12 cellular contexts compared by ENCODE assay signal in genomic region chr5:159440948-159441347, GRCh38.
"Had no signal": no experiment of that assay in that cellular context is flagged by ENCODE, and none has a peak within 500 bp of the region (broad histone marks: within the 10 kb centered on the region; RNA-seq: fewer than 3 reads in every experiment).

No MANE protein-coding gene starts in this region.

- DNase-seq: cortex of kidney; effector memory CD4-positive, alpha-beta T cell; lower lobe of right lung; natural killer cell; posterior cingulate gyrus; stimulated activated CD4-positive, alpha-beta T cell treated with anti-CD3 and anti-CD28 coated beads, Interleukin-4, amount 100 ng/mL, for 1 hour; stimulated activated CD8-positive, alpha-beta memory T cell treated with anti-CD3 and anti-CD28 coated beads, Interleukin-4, amount 100 ng/mL, for 48 hours; stimulated activated naive CD8-positive, alpha-beta T cell treated with anti-CD3 and anti-CD28 coated beads, Interleukin-15, Interleukin-2, amounts not matched to agents 100 U/mL and 50 U/mL, for 24 hours; thyroid gland had no signal

- H3K4me2 ChIP-seq: smooth muscle cell had no signal

- H3K9me3 ChIP-seq: lower lobe of right lung, suprapubic skin, thyroid gland had no signal

- H3K4me3 ChIP-seq: lower lobe of right lung, smooth muscle cell, suprapubic skin, thyroid gland had no signal

- H3K27ac ChIP-seq: lower lobe of right lung, suprapubic skin, thyroid gland had no signal

- H3K27me3 ChIP-seq: suprapubic skin, thyroid gland had no signal

- ATAC-seq: lower lobe of right lung; natural killer cell; stimulated activated effector memory CD8-positive, alpha-beta T cell treated with anti-CD3 and anti-CD28 coated beads, Interleukin-12 subunit alpha, Interleukin-12 subunit beta, amount 100 ng/mL, for 72 hours; stimulated activated naive CD8-positive, alpha-beta T cell treated with anti-CD3 and anti-CD28 coated beads, Interleukin-15, Interleukin-2, amounts not matched to agents 100 U/mL and 50 U/mL, for 24 hours had no signal

- H3K4me1 ChIP-seq: lower lobe of right lung, suprapubic skin, thyroid gland had no signal

- H3K36me3 ChIP-seq: lower lobe of right lung, suprapubic skin, thyroid gland had no signal
